ENCODE assay signal across 18 cellular contexts in genomic region chr16:48067388-48067787, GRCh38.
DNase-seq lines count a peak whose midpoint lies in the region; TF ChIP-seq lines count a peak whose summit lies in the region.
"Had no signal": no experiment of that assay in that cellular context is flagged by ENCODE, and none has a peak within 500 bp of the region (broad histone marks: within the 10 kb centered on the region; RNA-seq: fewer than 3 reads in every experiment).

No MANE protein-coding gene starts in this region.

- H3K4me3 ChIP-seq in left ventricle myocardium inferior, result no peak overlapping the region
- H3K4me3 ChIP-seq in ectodermal cell (ENCODE audit: insufficient read depth, low read depth, low read length), result no peak overlapping the region
- H3K4me3 ChIP-seq in mesodermal cell (ENCODE audit: extremely low read depth, insufficient read depth, low read length, poor library complexity, severe bottlenecking), result no peak overlapping the region
- no peak overlapping the region for H3K4me3 ChIP-seq in testis
- no peak overlapping the region for H3K4me3 ChIP-seq in smooth muscle cell
- H3K4me3 ChIP-seq: BLaER1, GM12878, GM23248, HAP-1 had no signal

- DNase-seq in cardiac septum (ENCODE audit: low spot score) (peak; percentile 62), left ventricle myocardium inferior (no peak), testis (no peak), NCI-H345 treated with DMSO at 0.1 percent for 48 hours (lab: John Stamatoyannopoulos, UW; ENCODE audit: unreplicated experiment) (no peak), smooth muscle cell (lab: John Stamatoyannopoulos, UW; ENCODE audit: unreplicated experiment) (no peak), ecto neural progenitor cell (ENCODE audit: low spot score) (no peak)
- DNase-seq: CD4-positive, alpha-beta memory T cell; DMS 273 treated with DMSO at 0.1 percent for 48 hours; DMS53; DND-41; EL; GM23248 had no signal

- H3F3A ChIP-seq in smooth muscle cell (ENCODE audit: low read depth), result no peaks in the 10 kb centered on the region

- WGBS in ectodermal cell, 2 experiments, result 84 to 90% methylated on average over 2 of the region's 2 CpGs
- 85 to 89% methylated on average over 2 of the region's 2 CpGs for WGBS in mesodermal cell (ENCODE audit: insufficient coverage in 2 of 2), 2 experiments
- WGBS in testis, 2 donors, result 43 to 67% methylated on average over 2 of the region's 2 CpGs
- 89% methylated on average over 2 of the region's 2 CpGs for WGBS in smooth muscle cell (ENCODE audit: low lambda C conversion rate)

- H3K27me3 ChIP-seq in left ventricle myocardium inferior (ENCODE audit: low read depth), result no peaks in the 10 kb centered on the region
- H3K27me3 ChIP-seq in ectodermal cell (ENCODE audit: control insufficient read depth, insufficient read depth, low read length, poor library complexity, severe bottlenecking), result no peaks in the 10 kb centered on the region
- H3K27me3 ChIP-seq in testis, result no peaks in the 10 kb centered on the region
- no peaks in the 10 kb centered on the region for H3K27me3 ChIP-seq in smooth muscle cell (ENCODE audit: low read depth)
- H3K27me3 ChIP-seq: BLaER1 had no signal

- no peaks in the 10 kb centered on the region for H4K20me1 ChIP-seq in smooth muscle cell (ENCODE audit: low read depth)
- H4K20me1 ChIP-seq: BLaER1 had no signal

- H3K9ac ChIP-seq in smooth muscle cell (ENCODE audit: low read depth), result no peak overlapping the region
- H3K9ac ChIP-seq: BLaER1, GM23248 had no signal

- intact Hi-C loops in cardiac septum (cut with DNase I), result no loop called here
- intact Hi-C loops in left ventricle myocardium inferior (cut with micrococcal nuclease), result no loop called here
- intact Hi-C loops in testis (cut with DNase I; ENCODE audit: low total_unique reads), result no loop called here

- no peak for TF ChIP-seq CTCF in left ventricle myocardium inferior (IDR thresholded peaks at IDR 0.05; ENCODE audit: borderline replicate concordance)
- no peak for TF ChIP-seq CTCF in testis (IDR thresholded peaks at IDR 0.05)
- no peak for TF ChIP-seq CTCF in smooth muscle cell (IDR thresholded peaks at IDR 0.05; ENCODE audit: borderline replicate concordance, insufficient read depth, poor library complexity, severe bottlenecking)

- H3K36me3 ChIP-seq in left ventricle myocardium inferior (no peaks in the 10 kb centered on the region), ectodermal cell (ENCODE audit: control insufficient read depth, insufficient read depth, low read length) (no peaks in the 10 kb centered on the region), mesodermal cell (ENCODE audit: control insufficient read depth, insufficient read depth, low read length) (no peaks in the 10 kb centered on the region), testis (ENCODE audit: low read depth, missing control alignments) (no peaks in the 10 kb centered on the region), smooth muscle cell (ENCODE audit: low read depth) (no peaks in the 10 kb centered on the region)
- H3K36me3 ChIP-seq: BLaER1, HAP-1 had no signal

- no peak overlapping the region for H3K4me2 ChIP-seq in smooth muscle cell
- H3K4me2 ChIP-seq: BLaER1 had no signal

- no peaks in the 10 kb centered on the region for H3K9me3 ChIP-seq in left ventricle myocardium inferior (replicated peaks)
- H3K9me3 ChIP-seq in ectodermal cell (ENCODE audit: control insufficient read depth, low read length), result no peaks in the 10 kb centered on the region
- no peaks in the 10 kb centered on the region for H3K9me3 ChIP-seq in mesodermal cell (ENCODE audit: control insufficient read depth, low read length)
- H3K9me3 ChIP-seq in testis, result no peaks in the 10 kb centered on the region
- H3K9me3 ChIP-seq in smooth muscle cell (replicated peaks; ENCODE audit: low read depth), result no peaks in the 10 kb centered on the region
- H3K9me3 ChIP-seq: HAP-1 had no signal

- no peak for TF ChIP-seq POLR2A in testis (IDR thresholded peaks at IDR 0.05)

- H3K4me1 ChIP-seq in left ventricle myocardium inferior (no peaks in the 10 kb centered on the region), ectodermal cell (ENCODE audit: control insufficient read depth, insufficient read depth, low read length) (no peaks in the 10 kb centered on the region), mesodermal cell (ENCODE audit: control insufficient read depth, insufficient read depth, low read length, poor library complexity, severe bottlenecking) (no peaks in the 10 kb centered on the region), testis (peaks cover 18% of the 10 kb centered on the region), smooth muscle cell (ENCODE audit: low read depth) (no peaks in the 10 kb centered on the region)
- H3K4me1 ChIP-seq: BLaER1, HAP-1 had no signal

- H3K79me2 ChIP-seq in smooth muscle cell (ENCODE audit: low read depth), result no peaks in the 10 kb centered on the region

- H2AFZ ChIP-seq in smooth muscle cell (ENCODE audit: low read depth), result no peak overlapping the region
- H2AFZ ChIP-seq: GM23248 had no signal

- no peak overlapping the region for H3K27ac ChIP-seq in left ventricle myocardium inferior (replicated peaks)
- peak overlapping the region; percentile 29 for H3K27ac ChIP-seq in ectodermal cell (ENCODE audit: insufficient read depth, low read depth, low read length, poor library complexity, severe bottlenecking)
- H3K27ac ChIP-seq in mesodermal cell (ENCODE audit: low read depth, low read length, severe bottlenecking), result peak overlapping the region; percentile 43
- peak overlapping the region; percentile 9 for H3K27ac ChIP-seq in testis
- no peak overlapping the region for H3K27ac ChIP-seq in smooth muscle cell (ENCODE audit: low read depth)
- H3K27ac ChIP-seq: 22Rv1, BLaER1, GM23248 had no signal

Comparison
In these comparisons a context has a peak if more than half of its experiments do, and no peak if none do; other contexts are left out.
1. H3K27ac ChIP-seq: peak in ectodermal cell (single experiment), mesodermal cell (single experiment) and testis (2 of 2); none in left ventricle myocardium inferior (single experiment) and smooth muscle cell (single experiment).